Comparison of ENCODE assay signal across 9 cellular contexts in genomic region chr17:75854111-75854748, GRCh38. TPM values are rescaled to one million over a fixed set of nuclear protein-coding genes. Genes with fewer than 3 reads are reported as not detected.
DNase-seq lines count a peak whose midpoint lies in the region; ATAC-seq, FAIRE-seq and TF ChIP-seq lines count a peak whose summit lies in the region.
"Had no signal": no experiment of that assay in that cellular context is flagged by ENCODE, and none has a peak within 500 bp of the region (broad histone marks: within the 10 kb centered on the region; RNA-seq: fewer than 3 reads in every experiment).

No MANE protein-coding gene starts in this region.

- no peaks in the 10 kb centered on the region for H3K9me3 Mint-ChIP-seq in T-helper 1 cell treated with Interleukin-12 subunit alpha and Interleukin-12 subunit beta and Interleukin-4 antibody, amounts not matched to agents 30 μg/mL and 1 μg/mL, for 36 hours
- no peaks in the 10 kb centered on the region for H3K9me3 Mint-ChIP-seq in MCF 10A (ENCODE audit: unreplicated experiment)

- WGBS in HepG2 (ENCODE audit: low lambda C conversion rate) = 28% methylated on average over 7 of the region's 7 CpGs
- WGBS in urinary bladder = 23% methylated on average over 7 of the region's 7 CpGs

- peak overlapping the region; percentile 78 for H3K9ac ChIP-seq in HepG2 (ENCODE audit: insufficient read depth, low read depth, low read length)

- DNase-seq in T-helper 1 cell (no peak), MCF 10A (ENCODE audit: unreplicated experiment) (peak; percentile 73), HepG2 (ENCODE audit: low spot score) (peak; percentile 50), COLO668 (lab: John Stamatoyannopoulos, UW; ENCODE audit: unreplicated experiment) (no peak), NCI-H1105 (lab: John Stamatoyannopoulos, UW) (no peak)
- DNase-seq in stimulated activated CD4-positive, alpha-beta T cell treated with anti-CD3 and anti-CD28 coated beads, Interleukin-4, amount 100 ng/mL, for 24 hours = no peak

- no peak for TF ChIP-seq POLR2A in HepG2 (IDR thresholded peaks at IDR 0.05; ENCODE audit: insufficient read depth in 1 of 2, low read depth in 2 of 2, low read length in 2 of 2)

- H3K9me3 ChIP-seq in HepG2 (ENCODE audit: low read length) = no peaks in the 10 kb centered on the region

- peaks cover 4% of the 10 kb centered on the region; the same call in 1 of the 2 replicates for H4K20me1 ChIP-seq in HepG2 (ENCODE audit: insufficient read depth, low read length)

- H3K27me3 ChIP-seq in HepG2 (ENCODE audit: control insufficient read depth in 1 of 2, insufficient read depth in 2 of 2, low read length in 2 of 2) = no peaks in the 10 kb centered on the region; a peak in 1 of 5 replicates

- POLR2A ChIA-PET in MCF 10A (lab: Yijun Ruan, JAX) = interaction anchor here (0.6 to 6.1 kb wide), 27 partner anchors 9 to 1237 kb away, joined by 3 to 164 read pairs (median 8); partner anchors contain the start of genes MRPL38, RECQL5, SAP30BP and TRIM47
- POLR2A ChIA-PET in HepG2 (lab: Yijun Ruan, JAX) = interaction anchor here (0.5 to 12.8 kb wide), 15 partner anchors 8 to 134 kb away, joined by 3 to 454 read pairs (median 24); partner anchors contain the start of genes ACOX1, GALK1, TEN1 and TRIM47

- intact Hi-C loops in MCF 10A (cut with micrococcal nuclease) (loop anchor here (2.0 kb wide), 1 partner anchor 43 kb away; the partner anchor contains the start of gene TRIM65), HepG2 (cut with micrococcal nuclease; ENCODE audit: unreplicated experiment) (loop anchor here (2.0 kb wide), 2 partner anchors 15 to 23 kb away; no protein-coding TSS in a partner anchor)

- H3K4me1 ChIP-seq in HepG2 (ENCODE audit: insufficient read depth, low read length) (peaks cover 52% of the 10 kb centered on the region), urinary bladder (ENCODE audit: insufficient read depth) (no peaks in the 10 kb centered on the region)

- FAIRE-seq in HepG2 (lab: Jason Lieb, UNC) = no peak
- FAIRE-seq: TTC549 had no signal

- H2AFZ ChIP-seq in HepG2 (ENCODE audit: low read length) = no peak overlapping the region

- H3K27me3 Mint-ChIP-seq in T-helper 1 cell treated with Interleukin-12 subunit alpha and Interleukin-12 subunit beta and Interleukin-4 antibody, amounts not matched to agents 30 μg/mL and 1 μg/mL, for 36 hours (ENCODE audit: low read depth) = no peaks in the 10 kb centered on the region
- no peaks in the 10 kb centered on the region for H3K27me3 Mint-ChIP-seq in MCF 10A (ENCODE audit: insufficient read depth, unreplicated experiment)

- TF ChIP-seq EP300 in HepG2 (IDR thresholded peaks at IDR 0.05; ENCODE audit: low read depth in 2 of 2, low read length in 2 of 2) = no peak
- TF ChIP-seq EP300 in HepG2 (CRISPR knock-in tag; IDR thresholded peaks at IDR 0.05; ENCODE audit: borderline replicate concordance) = no peak

- peaks cover 17% of the 10 kb centered on the region for H3K79me2 ChIP-seq in HepG2 (ENCODE audit: insufficient read depth, low read length)

- H3K27ac Mint-ChIP-seq in T-helper 1 cell treated with Interleukin-12 subunit alpha and Interleukin-12 subunit beta and Interleukin-4 antibody, amounts not matched to agents 30 μg/mL and 1 μg/mL, for 36 hours = peak overlapping the region; percentile 78
- H3K27ac Mint-ChIP-seq in MCF 10A (ENCODE audit: low read depth, unreplicated experiment) = no peak overlapping the region

- no peak for TF ChIP-seq RAD21 in HepG2 (CRISPR knock-in tag; IDR thresholded peaks at IDR 0.05)

- TF ChIP-seq CTCF in MCF 10A (IDR thresholded peaks at IDR 0.05; ENCODE audit: unreplicated experiment) (no peak), HepG2 (CRISPR knock-in tag; IDR thresholded peaks at IDR 0.05) (no peak)

- peak overlapping the region; percentile 92 for H3K4me2 ChIP-seq in HepG2 (ENCODE audit: low read depth, low read length)

- peak overlapping the region; percentile 64 for H3K27ac ChIP-seq in HepG2 (ENCODE audit: extremely low read length, insufficient read depth, low read length)
- peak overlapping the region; percentile 84 for H3K27ac ChIP-seq in urinary bladder (ENCODE audit: low read depth)

- in situ Hi-C loops in HepG2 (cut with HindIII; ENCODE audit: extremely low pct_ligation_motif_present, low pct_unique_long_range_greater_than_20kb) = no loop called here

- BruUV-seq in MCF 10A (replicated peaks; lab: Mats Ljungman, UMichigan) (TSS peak; percentile 68), HepG2 (replicated peaks; lab: Mats Ljungman, UMichigan) (TSS peak; percentile 90)

- H3K36me3 ChIP-seq in HepG2 (replicated peaks in 1 of 2; ENCODE audit: control insufficient read depth in 1 of 2, insufficient read depth in 2 of 2, low read length in 2 of 2) = peaks cover 6 to 19% of the 10 kb centered on the region in 2 experiments
- H3K36me3 ChIP-seq in urinary bladder (ENCODE audit: insufficient read depth) = peaks cover 5% of the 10 kb centered on the region

- CTCF ChIA-PET in MCF 10A (lab: Yijun Ruan, JAX) (interaction anchor here (0.5 to 3.6 kb wide), 5 partner anchors 23 to 452 kb away, joined by 3 to 36 read pairs (median 4); partner anchors contain the start of gene TRIM47), HepG2 (lab: Yijun Ruan, JAX; ENCODE audit: low intra/inter-chr PET ratio, low total read pairs) (no interaction called here)

- H3K4me1 Mint-ChIP-seq in T-helper 1 cell treated with Interleukin-12 subunit alpha and Interleukin-12 subunit beta and Interleukin-4 antibody, amounts not matched to agents 30 μg/mL and 1 μg/mL, for 36 hours (ENCODE audit: low read depth) = peaks cover 27% of the 10 kb centered on the region
- peaks cover 19% of the 10 kb centered on the region for H3K4me1 Mint-ChIP-seq in MCF 10A (ENCODE audit: insufficient read depth, unreplicated experiment)

- peaks cover 8% of the 10 kb centered on the region for H3K36me3 Mint-ChIP-seq in T-helper 1 cell treated with Interleukin-12 subunit alpha and Interleukin-12 subunit beta and Interleukin-4 antibody, amounts not matched to agents 30 μg/mL and 1 μg/mL, for 36 hours (ENCODE audit: low read depth)
- peaks cover 45% of the 10 kb centered on the region for H3K36me3 Mint-ChIP-seq in MCF 10A (ENCODE audit: insufficient read depth, unreplicated experiment)

- H3K4me3 Mint-ChIP-seq in T-helper 1 cell treated with Interleukin-12 subunit alpha and Interleukin-12 subunit beta and Interleukin-4 antibody, amounts not matched to agents 30 μg/mL and 1 μg/mL, for 36 hours = no peak overlapping the region
- no peak overlapping the region for H3K4me3 Mint-ChIP-seq in MCF 10A (ENCODE audit: unreplicated experiment)

- ATAC-seq in HepG2 = no peak

- peak overlapping the region; percentile 79 to 90 (median 90) for H3K4me3 ChIP-seq in HepG2 (replicated peaks in 1 of 3; ENCODE audit: insufficient read depth in 1 of 3, low read depth in 2 of 3, low read length in 3 of 3)
- H3K4me3 ChIP-seq in urinary bladder (ENCODE audit: low read depth, low read length) = peak overlapping the region; percentile 77

RNA-seq across cellular contexts. Expression of gene WBP2, which starts 0.9 kb away (rescaled TPM):
- total RNA-seq in MCF 10A (2022) = 55.7 and 97.9 TPM in 2 replicates
- total RNA-seq in HepG2 (2016; rRNA removed; fragmentation: Illumina TruSeq; extraction: Trizol) = 28.2 and 29.2 TPM in 2 replicates
- 15.4 and 19.3 TPM in 2 replicates for total RNA-seq in HepG2 (2016; cell fraction: cytosol; rRNA removed; fragmentation: Illumina TruSeq; extraction: Trizol; ENCODE audit: low read depth)
- 23.5 and 33.2 TPM in 2 replicates for total RNA-seq in HepG2 (2016; cell fraction: insoluble cytoplasmic fraction; rRNA removed; fragmentation: Illumina TruSeq; extraction: Trizol)
- 22.1 and 25.3 TPM in 2 replicates for total RNA-seq in HepG2 (2016; cell fraction: membrane; rRNA removed; fragmentation: Illumina TruSeq; extraction: Trizol)
- total RNA-seq in HepG2 (2016; cell fraction: nucleus; rRNA removed; fragmentation: Illumina TruSeq; extraction: Trizol) = 17.9 and 23.5 TPM in 2 replicates
- polyA plus RNA-seq in HepG2 (2011; rRNA removed) = 29.5 and 34.6 TPM in 2 replicates
- 24.9 and 26.1 TPM in 2 replicates for polyA plus RNA-seq in HepG2 (2011; cell fraction: cytosol; rRNA removed)
- polyA plus RNA-seq in HepG2 (2011; cell fraction: nucleus; rRNA removed) = 77.1 and 77.4 TPM in 2 replicates
- 95.2 and 97.1 TPM in 2 replicates for polyA plus RNA-seq in HepG2 (2012)
- polyA plus RNA-seq in HepG2 (2016; cell fraction: cytosol; fragmentation: Illumina TruSeq; extraction: Trizol; ENCODE audit: low read depth) = 14.4 and 17.2 TPM in 2 replicates
- polyA plus RNA-seq in HepG2 (2016; cell fraction: insoluble cytoplasmic fraction; fragmentation: Illumina TruSeq; extraction: Trizol; ENCODE audit: low read depth) = 51.6 and 76.7 TPM in 2 replicates
- 27.3 and 29.7 TPM in 2 replicates for polyA plus RNA-seq in HepG2 (2016; cell fraction: membrane; fragmentation: Illumina TruSeq; extraction: Trizol; ENCODE audit: low read depth)
- polyA plus RNA-seq in HepG2 (2016; cell fraction: nucleus; fragmentation: Illumina TruSeq; extraction: Trizol; ENCODE audit: insufficient read depth, low read depth) = 87.1 and 89.4 TPM in 2 replicates
- 39.8 and 42.3 TPM in 2 replicates for polyA minus RNA-seq in HepG2 (2011; rRNA and poly(A)+ RNA removed; ENCODE audit: low replicate concordance)
- 35.5 and 39.9 TPM in 2 replicates for polyA minus RNA-seq in HepG2 (2011; cell fraction: cytosol; rRNA and poly(A)+ RNA removed)
- 30.1 and 38.2 TPM in 2 replicates for polyA minus RNA-seq in HepG2 (2011; cell fraction: nucleus; rRNA and poly(A)+ RNA removed)
- 16.2 TPM for total RNA-seq in urinary bladder
- polyA plus RNA-seq in urinary bladder = 142 TPM

RNA-seq across cellular contexts. Expression of gene UNC13D, which starts 10.0 kb away (rescaled TPM):
- total RNA-seq in MCF 10A (2022) (3.5 and 7.6 TPM in 2 replicates), HepG2 (2016; rRNA removed; fragmentation: Illumina TruSeq; extraction: Trizol) (27.2 and 42.7 TPM in 2 replicates), urinary bladder (10.6 TPM)
- total RNA-seq in HepG2 (2016; cell fraction: cytosol; rRNA removed; fragmentation: Illumina TruSeq; extraction: Trizol; ENCODE audit: low read depth) = 14.5 and 15.7 TPM in 2 replicates
- total RNA-seq in HepG2 (2016; cell fraction: insoluble cytoplasmic fraction; rRNA removed; fragmentation: Illumina TruSeq; extraction: Trizol) = 22.9 and 43.4 TPM in 2 replicates
- 23.8 and 27.2 TPM in 2 replicates for total RNA-seq in HepG2 (2016; cell fraction: membrane; rRNA removed; fragmentation: Illumina TruSeq; extraction: Trizol)
- total RNA-seq in HepG2 (2016; cell fraction: nucleus; rRNA removed; fragmentation: Illumina TruSeq; extraction: Trizol) = 38.7 and 48.5 TPM in 2 replicates
- polyA plus RNA-seq in HepG2 (2011; rRNA removed) (29.7 and 40.0 TPM in 2 replicates), urinary bladder (13.0 TPM)
- polyA plus RNA-seq in HepG2 (2011; cell fraction: cytosol; rRNA removed) = 7.5 and 12.9 TPM in 2 replicates
- polyA plus RNA-seq in HepG2 (2011; cell fraction: nucleus; rRNA removed) = 244 and 327 TPM in 2 replicates
- polyA plus RNA-seq in HepG2 (2012) = 21.7 and 27.3 TPM in 2 replicates
- 6.0 and 6.9 TPM in 2 replicates for polyA plus RNA-seq in HepG2 (2016; cell fraction: cytosol; fragmentation: Illumina TruSeq; extraction: Trizol; ENCODE audit: low read depth)
- polyA plus RNA-seq in HepG2 (2016; cell fraction: insoluble cytoplasmic fraction; fragmentation: Illumina TruSeq; extraction: Trizol; ENCODE audit: low read depth) = 21.6 and 29.9 TPM in 2 replicates
- polyA plus RNA-seq in HepG2 (2016; cell fraction: membrane; fragmentation: Illumina TruSeq; extraction: Trizol; ENCODE audit: low read depth) = 17.3 and 18.9 TPM in 2 replicates
- polyA plus RNA-seq in HepG2 (2016; cell fraction: nucleus; fragmentation: Illumina TruSeq; extraction: Trizol; ENCODE audit: insufficient read depth, low read depth) = 126 and 127 TPM in 2 replicates
- 76.6 and 82.7 TPM in 2 replicates for polyA minus RNA-seq in HepG2 (2011; rRNA and poly(A)+ RNA removed; ENCODE audit: low replicate concordance)
- 20.3 and 24.5 TPM in 2 replicates for polyA minus RNA-seq in HepG2 (2011; cell fraction: cytosol; rRNA and poly(A)+ RNA removed)
- polyA minus RNA-seq in HepG2 (2011; cell fraction: nucleus; rRNA and poly(A)+ RNA removed) = 59.1 and 68.5 TPM in 2 replicates

RNA-seq across cellular contexts. Expression of gene TRIM47, which starts 24.2 kb away (rescaled TPM):
- 23.6 and 25.7 TPM in 2 replicates for total RNA-seq in MCF 10A (2022)
- total RNA-seq in HepG2 (2016; rRNA removed; fragmentation: Illumina TruSeq; extraction: Trizol) = 59.7 and 82.0 TPM in 2 replicates
- 24.8 and 27.6 TPM in 2 replicates for total RNA-seq in HepG2 (2016; cell fraction: cytosol; rRNA removed; fragmentation: Illumina TruSeq; extraction: Trizol; ENCODE audit: low read depth)
- 52.0 and 87.1 TPM in 2 replicates for total RNA-seq in HepG2 (2016; cell fraction: insoluble cytoplasmic fraction; rRNA removed; fragmentation: Illumina TruSeq; extraction: Trizol)
- 34.8 and 37.7 TPM in 2 replicates for total RNA-seq in HepG2 (2016; cell fraction: membrane; rRNA removed; fragmentation: Illumina TruSeq; extraction: Trizol)
- total RNA-seq in HepG2 (2016; cell fraction: nucleus; rRNA removed; fragmentation: Illumina TruSeq; extraction: Trizol) = 65.7 and 73.6 TPM in 2 replicates
- polyA plus RNA-seq in HepG2 (2011; rRNA removed) = 33.5 and 45.8 TPM in 2 replicates
- 29.2 and 33.8 TPM in 2 replicates for polyA plus RNA-seq in HepG2 (2011; cell fraction: cytosol; rRNA removed)
- polyA plus RNA-seq in HepG2 (2011; cell fraction: nucleus; rRNA removed) = 126 and 158 TPM in 2 replicates
- 46.3 and 58.3 TPM in 2 replicates for polyA plus RNA-seq in HepG2 (2012)
- 11.8 and 13.6 TPM in 2 replicates for polyA plus RNA-seq in HepG2 (2016; cell fraction: cytosol; fragmentation: Illumina TruSeq; extraction: Trizol; ENCODE audit: low read depth)
- 67.4 and 93.5 TPM in 2 replicates for polyA plus RNA-seq in HepG2 (2016; cell fraction: insoluble cytoplasmic fraction; fragmentation: Illumina TruSeq; extraction: Trizol; ENCODE audit: low read depth)
- 24.7 and 30.6 TPM in 2 replicates for polyA plus RNA-seq in HepG2 (2016; cell fraction: membrane; fragmentation: Illumina TruSeq; extraction: Trizol; ENCODE audit: low read depth)
- 129 and 138 TPM in 2 replicates for polyA plus RNA-seq in HepG2 (2016; cell fraction: nucleus; fragmentation: Illumina TruSeq; extraction: Trizol; ENCODE audit: insufficient read depth, low read depth)
- polyA minus RNA-seq in HepG2 (2011; rRNA and poly(A)+ RNA removed; ENCODE audit: low replicate concordance) = 24.4 and 64.0 TPM in 2 replicates
- polyA minus RNA-seq in HepG2 (2011; cell fraction: cytosol; rRNA and poly(A)+ RNA removed) = 30.4 and 41.4 TPM in 2 replicates
- 31.9 and 40.8 TPM in 2 replicates for polyA minus RNA-seq in HepG2 (2011; cell fraction: nucleus; rRNA and poly(A)+ RNA removed)
- total RNA-seq in urinary bladder = 28.9 TPM
- 55.8 TPM for polyA plus RNA-seq in urinary bladder

RNA-seq across cellular contexts. Expression of gene TRIM65, which starts 42.5 kb away (rescaled TPM):
- total RNA-seq in MCF 10A (2022) (15.9 and 17.4 TPM in 2 replicates), HepG2 (2016; rRNA removed; fragmentation: Illumina TruSeq; extraction: Trizol) (22.4 and 24.6 TPM in 2 replicates), urinary bladder (15.2 TPM)
- total RNA-seq in HepG2 (2016; cell fraction: cytosol; rRNA removed; fragmentation: Illumina TruSeq; extraction: Trizol; ENCODE audit: low read depth) = 3.6 and 3.8 TPM in 2 replicates
- 23.0 and 23.6 TPM in 2 replicates for total RNA-seq in HepG2 (2016; cell fraction: insoluble cytoplasmic fraction; rRNA removed; fragmentation: Illumina TruSeq; extraction: Trizol)
- total RNA-seq in HepG2 (2016; cell fraction: membrane; rRNA removed; fragmentation: Illumina TruSeq; extraction: Trizol) = 8.9 and 9.0 TPM in 2 replicates
- 11.5 and 14.9 TPM in 2 replicates for total RNA-seq in HepG2 (2016; cell fraction: nucleus; rRNA removed; fragmentation: Illumina TruSeq; extraction: Trizol)
- polyA plus RNA-seq in HepG2 (2011; rRNA removed) (10.3 and 15.2 TPM in 2 replicates), urinary bladder (21.5 TPM)
- 10.5 and 11.9 TPM in 2 replicates for polyA plus RNA-seq in HepG2 (2011; cell fraction: cytosol; rRNA removed)
- 14.3 and 15.6 TPM in 2 replicates for polyA plus RNA-seq in HepG2 (2011; cell fraction: nucleus; rRNA removed)
- polyA plus RNA-seq in HepG2 (2012) = 9.0 and 10.3 TPM in 2 replicates
- polyA plus RNA-seq in HepG2 (2016; cell fraction: cytosol; fragmentation: Illumina TruSeq; extraction: Trizol; ENCODE audit: low read depth) = 2.4 and 2.5 TPM in 2 replicates
- polyA plus RNA-seq in HepG2 (2016; cell fraction: insoluble cytoplasmic fraction; fragmentation: Illumina TruSeq; extraction: Trizol; ENCODE audit: low read depth) = 18.6 and 20.0 TPM in 2 replicates
- 5.1 and 5.7 TPM in 2 replicates for polyA plus RNA-seq in HepG2 (2016; cell fraction: membrane; fragmentation: Illumina TruSeq; extraction: Trizol; ENCODE audit: low read depth)
- 31.5 and 31.7 TPM in 2 replicates for polyA plus RNA-seq in HepG2 (2016; cell fraction: nucleus; fragmentation: Illumina TruSeq; extraction: Trizol; ENCODE audit: insufficient read depth, low read depth)
- polyA minus RNA-seq in HepG2 (2011; rRNA and poly(A)+ RNA removed; ENCODE audit: low replicate concordance) = 13.4 and 15.0 TPM in 2 replicates
- 8.8 and 8.9 TPM in 2 replicates for polyA minus RNA-seq in HepG2 (2011; cell fraction: cytosol; rRNA and poly(A)+ RNA removed)
- 4.0 and 5.3 TPM in 2 replicates for polyA minus RNA-seq in HepG2 (2011; cell fraction: nucleus; rRNA and poly(A)+ RNA removed)

RNA-seq across cellular contexts. Expression of gene MRPL38, which starts 50.5 kb away (rescaled TPM):
- 97.9 and 111 TPM in 2 replicates for total RNA-seq in MCF 10A (2022)
- total RNA-seq in HepG2 (2016; rRNA removed; fragmentation: Illumina TruSeq; extraction: Trizol) = 88.8 and 125 TPM in 2 replicates
- 53.2 and 53.6 TPM in 2 replicates for total RNA-seq in HepG2 (2016; cell fraction: cytosol; rRNA removed; fragmentation: Illumina TruSeq; extraction: Trizol; ENCODE audit: low read depth)
- total RNA-seq in HepG2 (2016; cell fraction: insoluble cytoplasmic fraction; rRNA removed; fragmentation: Illumina TruSeq; extraction: Trizol) = 73.5 and 128 TPM in 2 replicates
- total RNA-seq in HepG2 (2016; cell fraction: membrane; rRNA removed; fragmentation: Illumina TruSeq; extraction: Trizol) = 62.4 and 67.5 TPM in 2 replicates
- total RNA-seq in HepG2 (2016; cell fraction: nucleus; rRNA removed; fragmentation: Illumina TruSeq; extraction: Trizol) = 71.0 and 89.4 TPM in 2 replicates
- polyA plus RNA-seq in HepG2 (2011; rRNA removed) = 83.7 and 91.0 TPM in 2 replicates
- polyA plus RNA-seq in HepG2 (2011; cell fraction: cytosol; rRNA removed) = 36.5 and 58.7 TPM in 2 replicates
- polyA plus RNA-seq in HepG2 (2011; cell fraction: nucleus; rRNA removed) = 354 and 357 TPM in 2 replicates
- 56.1 and 67.2 TPM in 2 replicates for polyA plus RNA-seq in HepG2 (2012)
- polyA plus RNA-seq in HepG2 (2016; cell fraction: cytosol; fragmentation: Illumina TruSeq; extraction: Trizol; ENCODE audit: low read depth) = 36.0 and 42.4 TPM in 2 replicates
- 69.7 and 88.6 TPM in 2 replicates for polyA plus RNA-seq in HepG2 (2016; cell fraction: insoluble cytoplasmic fraction; fragmentation: Illumina TruSeq; extraction: Trizol; ENCODE audit: low read depth)
- polyA plus RNA-seq in HepG2 (2016; cell fraction: membrane; fragmentation: Illumina TruSeq; extraction: Trizol; ENCODE audit: low read depth) = 48.5 and 49.3 TPM in 2 replicates
- 191 and 212 TPM in 2 replicates for polyA plus RNA-seq in HepG2 (2016; cell fraction: nucleus; fragmentation: Illumina TruSeq; extraction: Trizol; ENCODE audit: insufficient read depth, low read depth)
- polyA minus RNA-seq in HepG2 (2011; rRNA and poly(A)+ RNA removed; ENCODE audit: low replicate concordance) = 110 and 142 TPM in 2 replicates
- polyA minus RNA-seq in HepG2 (2011; cell fraction: cytosol; rRNA and poly(A)+ RNA removed) = 44.8 and 58.7 TPM in 2 replicates
- polyA minus RNA-seq in HepG2 (2011; cell fraction: nucleus; rRNA and poly(A)+ RNA removed) = 57.4 and 57.8 TPM in 2 replicates
- total RNA-seq in urinary bladder = 18.3 TPM
- 61.3 TPM for polyA plus RNA-seq in urinary bladder

Comparison
In these comparisons a context has a peak if more than half of its experiments do, and no peak if none do; other contexts are left out.
1. DNase-seq: peak in MCF 10A (single experiment) and HepG2 (single experiment); none in T-helper 1 cell (0 of 5), stimulated activated CD4-positive, alpha-beta T cell treated with anti-CD3 and anti-CD28 coated beads, Interleukin-4, amount 100 ng/mL, for 24 hours (single experiment), COLO668 (single experiment) and NCI-H1105 (single experiment).